In the genomic region with DNA sequence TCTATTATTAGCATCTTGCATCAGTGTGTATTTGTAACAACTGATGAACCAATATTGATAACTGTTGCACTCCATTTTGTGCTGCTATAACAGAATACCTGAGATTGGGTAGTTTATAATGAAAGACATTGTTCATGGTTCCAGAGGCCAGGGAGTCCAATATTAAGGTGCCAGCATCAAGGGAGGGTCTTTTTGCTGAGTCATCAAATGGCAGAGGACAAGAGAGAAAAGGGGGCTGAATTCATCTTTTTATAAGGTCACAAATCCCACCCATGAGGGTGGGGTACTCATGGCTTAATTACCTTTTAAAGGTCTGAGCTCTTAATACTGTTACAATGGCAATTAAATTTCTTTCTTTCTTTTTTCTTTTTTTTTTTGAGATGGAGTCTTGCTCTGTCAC, we compare ENCODE assay signal across 19 cellular contexts. TPM values are rescaled to one million over a fixed set of nuclear protein-coding genes. Genes with fewer than 3 reads are reported as not detected.
DNase-seq lines count a peak whose midpoint lies in the region; ATAC-seq, FAIRE-seq and TF ChIP-seq lines count a peak whose summit lies in the region.
"Had no signal": no experiment of that assay in that cellular context is flagged by ENCODE, and none has a peak within 500 bp of the region (broad histone marks: within the 10 kb centered on the region; RNA-seq: fewer than 3 reads in every experiment).

No MANE protein-coding gene starts in this region.

- POLR2A ChIA-PET in A549 (lab: Yijun Ruan, JAX) (no interaction called here), IMR-90 (lab: Charles Lee; ENCODE audit: unreplicated experiment) (no interaction called here)

- dilution Hi-C loops in IMR-90 (cut with HindIII; ENCODE audit: low sequenced_read_pairs, unreplicated experiment): no loop called here

- CTCF ChIA-PET in A549 (lab: Yijun Ruan, JAX) (no interaction called here), IMR-90 (lab: Yijun Ruan, JAX) (no interaction called here)

- H3K36me3 Mint-ChIP-seq in naive B cell (no peaks in the 10 kb centered on the region), immature natural killer cell (no peaks in the 10 kb centered on the region)
- H3K36me3 Mint-ChIP-seq in T-helper 2 cell treated with Interferon-gamma antibody and Interleukin-4, amounts not matched to agents 5 μg/mL and 100 μg/mL, for 36 hours (ENCODE audit: low read depth): no peaks in the 10 kb centered on the region

- no peak overlapping the region for H4K5ac ChIP-seq in IMR-90 (ENCODE audit: low read depth, low read length)

- H3K9ac ChIP-seq in IMR-90 (ENCODE audit: low read depth, low read length): no peak overlapping the region
- H3K9ac ChIP-seq: GM23248 had no signal

- H3K9me3 ChIP-seq in heart right ventricle (no peaks in the 10 kb centered on the region), A549 (no peaks in the 10 kb centered on the region), IMR-90 (ENCODE audit: control insufficient read depth, insufficient read depth, low read length) (no peaks in the 10 kb centered on the region)
- H3K9me3 ChIP-seq: HAP-1 had no signal

- BruUV-seq in IMR-90 (replicated peaks; lab: Mats Ljungman, UMichigan): no TSS peak

- H3K36me3 ChIP-seq in heart right ventricle: peaks cover 0 to 22% (median 0%) of the 10 kb centered on the region in 9 donors
- H3K36me3 ChIP-seq in IMR-90 (ENCODE audit: control insufficient read depth, insufficient read depth, low read length): no peaks in the 10 kb centered on the region
- H3K36me3 ChIP-seq: HAP-1 had no signal

- no peak overlapping the region for H3K18ac ChIP-seq in IMR-90 (ENCODE audit: low read depth, low read length)

- no peak overlapping the region for H2AFZ ChIP-seq in IMR-90 (replicated peaks; ENCODE audit: low read length, poor library complexity)
- H2AFZ ChIP-seq: GM23248 had no signal

- no peak for TF ChIP-seq EP300 in A549 (IDR thresholded peaks at IDR 0.05)

- H3K23ac ChIP-seq in IMR-90 (ENCODE audit: low read depth, low read length): no peak overlapping the region

- peak overlapping the region in 5 of 10 donors; percentile 21 to 60 (median 54) for H3K4me3 ChIP-seq in heart right ventricle
- no peak overlapping the region for H3K4me3 ChIP-seq in A549
- no peak overlapping the region for H3K4me3 ChIP-seq in IMR-90 (ENCODE audit: insufficient read depth, low read depth, low read length)
- H3K4me3 ChIP-seq: GM12878, GM23248, HAP-1 had no signal

- no peak overlapping the region for H3K14ac ChIP-seq in IMR-90 (replicated peaks; ENCODE audit: low read depth, low read length)

- H2AK5ac ChIP-seq in IMR-90 (ENCODE audit: low read depth, low read length): no peak overlapping the region

- H4K91ac ChIP-seq in IMR-90 (ENCODE audit: insufficient read depth, low read depth, low read length): no peak overlapping the region

- H3K4me2 ChIP-seq in A549 (no peak overlapping the region), IMR-90 (ENCODE audit: low read depth, low read length) (no peak overlapping the region)

- H3K27ac ChIP-seq in heart right ventricle (peak overlapping the region in 6 of 10 donors; percentile 16 to 87 (median 25)), A549 (no peak overlapping the region), IMR-90 (ENCODE audit: insufficient read depth, low read length) (no peak overlapping the region)
- H3K27ac ChIP-seq: GM23248 had no signal

- peaks cover 0 to 21% (median 5%) of the 10 kb centered on the region in 9 donors for H3K4me1 ChIP-seq in heart right ventricle
- peaks cover 24% of the 10 kb centered on the region; the same call in 2 of the 3 replicates for H3K4me1 ChIP-seq in A549
- peaks cover 2% of the 10 kb centered on the region; the same call in 1 of the 2 replicates for H3K4me1 ChIP-seq in IMR-90 (ENCODE audit: control insufficient read depth, insufficient read depth, low read length)
- H3K4me1 ChIP-seq: HAP-1 had no signal

- no peaks in the 10 kb centered on the region for H3K79me1 ChIP-seq in IMR-90 (ENCODE audit: low read depth in 1 of 2, low read length in 2 of 2)

- TF ChIP-seq POLR2A in A549 (IDR thresholded peaks at IDR 0.05; ENCODE audit: low read length): no peak
- no peak for TF ChIP-seq POLR2A in IMR-90 (IDR thresholded peaks at IDR 0.05; ENCODE audit: low read depth, low read length)

- no peak overlapping the region for H2BK120ac ChIP-seq in IMR-90 (ENCODE audit: low read depth, low read length)

- no peak for FAIRE-seq in A549 (lab: Jason Lieb, UNC)
- FAIRE-seq: GM12878, GM18507 had no signal

- H3K9me3 Mint-ChIP-seq in naive B cell: no peaks in the 10 kb centered on the region
- H3K9me3 Mint-ChIP-seq in immature natural killer cell: peaks cover 0 to 2% (median 0%) of the 10 kb centered on the region in 6 donors
- no peaks in the 10 kb centered on the region for H3K9me3 Mint-ChIP-seq in T-helper 2 cell treated with Interferon-gamma antibody and Interleukin-4, amounts not matched to agents 5 μg/mL and 100 μg/mL, for 36 hours
- H3K9me3 Mint-ChIP-seq: CD4-positive, alpha-beta T cell had no signal

- no peak overlapping the region for H3K56ac ChIP-seq in IMR-90 (ENCODE audit: extremely low read depth, insufficient read depth, low read length)

- no peaks in the 10 kb centered on the region for H4K20me1 ChIP-seq in IMR-90 (ENCODE audit: insufficient read depth, low read length)

- H2AK9ac ChIP-seq in IMR-90 (replicated peaks; ENCODE audit: low read depth, low read length, poor library complexity): no peak overlapping the region

- TF ChIP-seq RAD21 in A549 (conservative IDR thresholded peaks at IDR 0.05 in 1 of 2, IDR thresholded peaks at IDR 0.05 in 1 of 2) (no peak), IMR-90 (IDR thresholded peaks at IDR 0.05; ENCODE audit: low read length) (no peak)

- H2BK5ac ChIP-seq in IMR-90 (ENCODE audit: low read depth, low read length, poor library complexity, severe bottlenecking): no peak overlapping the region

- TF ChIP-seq CTCF in heart right ventricle (IDR thresholded peaks at IDR 0.05) (no peak), A549 (IDR thresholded peaks at IDR 0.05) (no peak), IMR-90 (conservative IDR thresholded peaks at IDR 0.05; ENCODE audit: low read depth, low read length) (no peak)

- H3K27me3 ChIP-seq in heart right ventricle: no peaks in the 10 kb centered on the region
- no peaks in the 10 kb centered on the region for H3K27me3 ChIP-seq in IMR-90 (ENCODE audit: control insufficient read depth, insufficient read depth, low read length)

- DNase-seq in heart right ventricle: no peak
- no peak for DNase-seq in Right ventricle myocardium superior
- DNase-seq in A549 (ENCODE audit: low read depth in 1 of 2, low spot score in 1 of 2): no peak
- DNase-seq in IMR-90: no peak
- no peak for DNase-seq in naive B cell
- no peak for DNase-seq in immature natural killer cell
- DNase-seq in T-helper 2 cell treated with Interferon-gamma antibody and Interleukin-4, amounts not matched to agents 5 μg/mL and 100 μg/mL, for 36 hours (ENCODE audit: low spot score): no peak
- no peak for DNase-seq in anterior cingulate cortex (lab: John Stamatoyannopoulos, UW)
- DNase-seq: 8988T; ACHN; C1 segment of cervical spinal cord; CD4-positive, alpha-beta T cell; DMS79; GM23248 had no signal

- H3K9me1 ChIP-seq in IMR-90 (ENCODE audit: insufficient read depth, low read length): no peaks in the 10 kb centered on the region

- no peak overlapping the region for H2BK20ac ChIP-seq in IMR-90 (ENCODE audit: low read depth, low read length)

- H2BK15ac ChIP-seq in IMR-90 (ENCODE audit: low read depth, low read length): no peak overlapping the region

- ATAC-seq in heart right ventricle (no peak), Right ventricle myocardium superior (ENCODE audit: poor library complexity) (no peak), A549 (no peak), IMR-90 (ENCODE audit: low read depth) (no peak), naive B cell (ENCODE audit: low read depth in 2 of 2) (no peak)
- ATAC-seq: GM12878 had no signal

- no peak overlapping the region for H4K8ac ChIP-seq in IMR-90 (ENCODE audit: low read depth in 2 of 2, low read length in 2 of 2)

- in situ Hi-C loops in IMR-90 (cut with MboI; ENCODE audit: low sequenced_read_pairs): no loop called here

- H3K4me1 Mint-ChIP-seq in naive B cell (peaks cover 14 to 34% (median 18%) of the 10 kb centered on the region in 3 donors), immature natural killer cell (peaks cover 12 to 18% of the 10 kb centered on the region in 2 donors)
- peaks cover 10% of the 10 kb centered on the region for H3K4me1 Mint-ChIP-seq in T-helper 2 cell treated with Interferon-gamma antibody and Interleukin-4, amounts not matched to agents 5 μg/mL and 100 μg/mL, for 36 hours (ENCODE audit: low read depth)

- no peaks in the 10 kb centered on the region for H3K27me3 Mint-ChIP-seq in naive B cell
- H3K27me3 Mint-ChIP-seq in immature natural killer cell (ENCODE audit: low read depth in 3 of 3): no peaks in the 10 kb centered on the region
- no peaks in the 10 kb centered on the region for H3K27me3 Mint-ChIP-seq in T-helper 2 cell treated with Interferon-gamma antibody and Interleukin-4, amounts not matched to agents 5 μg/mL and 100 μg/mL, for 36 hours (ENCODE audit: low read depth)
- H3K27me3 Mint-ChIP-seq: CD4-positive, alpha-beta T cell had no signal

- peak overlapping the region in 4 of 6 donors; percentile 16 to 58 (median 38) for H3K27ac Mint-ChIP-seq in naive B cell
- H3K27ac Mint-ChIP-seq in immature natural killer cell: no peak overlapping the region
- H3K27ac Mint-ChIP-seq in T-helper 2 cell treated with Interferon-gamma antibody and Interleukin-4, amounts not matched to agents 5 μg/mL and 100 μg/mL, for 36 hours: no peak overlapping the region
- H3K27ac Mint-ChIP-seq: CD4-positive, alpha-beta T cell had no signal

- H3K4me3 Mint-ChIP-seq in naive B cell (no peak overlapping the region), immature natural killer cell (no peak overlapping the region)
- no peak overlapping the region for H3K4me3 Mint-ChIP-seq in T-helper 2 cell treated with Interferon-gamma antibody and Interleukin-4, amounts not matched to agents 5 μg/mL and 100 μg/mL, for 36 hours
- H3K4me3 Mint-ChIP-seq: CD4-positive, alpha-beta T cell had no signal

- H3K4ac ChIP-seq in IMR-90 (ENCODE audit: low read depth, low read length): no peak overlapping the region

- intact Hi-C loops in heart right ventricle (cut with DNase I) (loop anchor here in 5 of 10 donors (5.0 to 10.0 kb wide), 5 partner anchors 98 to 398 kb away; no protein-coding TSS in a partner anchor), Right ventricle myocardium superior (cut with DNase I) (no loop called here), IMR-90 (cut with micrococcal nuclease) (no loop called here)

RNA-seq across cellular contexts. Expression of gene MYOZ2, which starts 7.2 kb away (rescaled TPM):
- total RNA-seq in heart right ventricle: 1,000 to 10,000 TPM in 1 of 10 donors, 100 to 1,000 TPM in 9; 655 to 1,008 (median 906) TPM
- 100 to 1,000 TPM; 231 to 772 TPM for polyA plus RNA-seq in heart right ventricle
- 705 TPM for total RNA-seq in Right ventricle myocardium superior
- polyA plus RNA-seq in A549 (2011; rRNA removed): not detected in 2 replicates
- polyA plus RNA-seq in A549 (2012; cell fraction: cytosol; rRNA removed): not detected in 2 replicates
- not detected in 2 replicates for polyA plus RNA-seq in A549 (2012; cell fraction: nucleus; rRNA removed)
- polyA plus RNA-seq in A549 (2017; fragmentation: RNase III; extraction: RNeasy Plus Mini Kit Qiagen cat#74134 plus additional on column Dnase treatment): not detected in 3 replicates
- not detected in 2 replicates for polyA minus RNA-seq in A549 (2011; rRNA and poly(A)+ RNA removed)
- total RNA-seq in IMR-90 (2012; rRNA removed): under 0.01 and 0.18 TPM in 2 replicates
- polyA plus RNA-seq in IMR-90 (2012; rRNA removed): 0.14 and 0.17 TPM in 2 replicates
- polyA plus RNA-seq in IMR-90 (2012; cell fraction: cytosol; rRNA removed): 0.04 TPM in 1 of 2 replicates, not detected in the other
- polyA plus RNA-seq in IMR-90 (2012; cell fraction: nucleus; rRNA removed; ENCODE audit: low replicate concordance): 0.02 and 0.10 TPM in 2 replicates
- not detected for polyA plus RNA-seq in naive B cell (ENCODE audit: low read depth in 6 of 6)
- polyA plus RNA-seq in immature natural killer cell: not detected
- total RNA-seq: CD4-positive, alpha-beta T cell; G401; GM12878; HT1080 had no signal
- polyA plus RNA-seq: GM12878 had no signal

Comparison
In these comparisons a context has a peak if more than half of its experiments do, and no peak if none do; other contexts are left out.
1. H3K27ac ChIP-seq: peak in heart right ventricle (6 of 10); none in A549 (0 of 2) and IMR-90 (single experiment).
2. H3K27ac Mint-ChIP-seq: peak in naive B cell (4 of 6); none in immature natural killer cell (0 of 6) and T-helper 2 cell treated with Interferon-gamma antibody and Interleukin-4, amounts not matched to agents 5 μg/mL and 100 μg/mL, for 36 hours (single experiment).
3. RNA of gene MYOZ2, which starts 7.2 kb away (polyA plus RNA-seq): 231 to 772 TPM in heart right ventricle; 0.02 to 0.17 TPM in IMR-90, not detected in A549, not detected in naive B cell and not detected in immature natural killer cell; every median in the first group is over 100 times any median in the second.